Comparison of ENCODE assay signal across 1 cellular context in genomic region chr11:119381186-119381988, GRCh38.
TF ChIP-seq lines count a peak whose summit lies in the region.

USP2 (minus strand) TSS chr11:119381690; CDS start chr11:119373480, 8,210 bp downstream.

TF ChIP-seq in HepG2, 621 proteins besides CTCF, POLR2A, EP300 and RAD21 (continued from another document and continues in another):
- TF ChIP-seq CBX1 (IDR thresholded peaks at IDR 0.05; ENCODE audit: low read depth): no peak
- TF ChIP-seq RORA (CRISPR knock-in tag; IDR thresholded peaks at IDR 0.05): no peak
- peak; percentile 91 for TF ChIP-seq HOXA3 (CRISPR knock-in tag; IDR thresholded peaks at IDR 0.05)
- TF ChIP-seq ATM (IDR thresholded peaks at IDR 0.05; ENCODE audit: borderline replicate concordance): no peak
- TF ChIP-seq YEATS2 (CRISPR knock-in tag; IDR thresholded peaks at IDR 0.05; ENCODE audit: borderline replicate concordance): peak; percentile 69
- TF ChIP-seq HOMEZ (CRISPR knock-in tag; IDR thresholded peaks at IDR 0.05; ENCODE audit: low read depth): peak; percentile 84
- peak; percentile 57; the same call in 1 of the 2 replicates for TF ChIP-seq GATAD2A (CRISPR knock-in tag; IDR thresholded peaks at IDR 0.05)
- peak; percentile 69 for TF ChIP-seq NRL (CRISPR knock-in tag; IDR thresholded peaks at IDR 0.05; ENCODE audit: borderline replicate concordance)
- peak; percentile 75 for TF ChIP-seq SP4 (CRISPR knock-in tag; IDR thresholded peaks at IDR 0.05)
- no peak for TF ChIP-seq PITX1 (CRISPR knock-in tag; IDR thresholded peaks at IDR 0.05)
- peak; percentile 67; the same call in 1 of the 2 replicates for TF ChIP-seq DMAP1 (CRISPR knock-in tag; IDR thresholded peaks at IDR 0.05)
- no peak for TF ChIP-seq ZNF256 (CRISPR knock-in tag; conservative IDR thresholded peaks at IDR 0.05)
- TF ChIP-seq ZBTB1 (CRISPR knock-in tag; IDR thresholded peaks at IDR 0.05; ENCODE audit: borderline replicate concordance): no peak
- TF ChIP-seq ZNF816 (CRISPR knock-in tag; IDR thresholded peaks at IDR 0.05; ENCODE audit: borderline replicate concordance): peak; percentile 74; the same call in 1 of the 2 replicates
- peak; percentile 32; the same call in 1 of the 2 replicates for TF ChIP-seq ZBTB43 (CRISPR knock-in tag; conservative IDR thresholded peaks at IDR 0.05)
- peak; percentile 67 for TF ChIP-seq TFE3 (CRISPR knock-in tag; IDR thresholded peaks at IDR 0.05)
- TF ChIP-seq ZFP90 (CRISPR knock-in tag; IDR thresholded peaks at IDR 0.05; ENCODE audit: borderline replicate concordance): no peak; the same call in 1 of the 2 replicates
- 0 out of 2 replicates have a peak, but pooled peaks have one; percentile 46 for TF ChIP-seq POLR2AphosphoS5 (IDR thresholded peaks at IDR 0.05; ENCODE audit: low read depth, low read length)
- no peak for TF ChIP-seq MTF1 (CRISPR knock-in tag; IDR thresholded peaks at IDR 0.05)
- TF ChIP-seq PLRG1 (conservative IDR thresholded peaks at IDR 0.05): no peak
- TF ChIP-seq KLF6 (CRISPR knock-in tag; IDR thresholded peaks at IDR 0.05): no peak; the same call in 1 of the 2 replicates
- peak; percentile 100 for TF ChIP-seq MXI1 (IDR thresholded peaks at IDR 0.05; ENCODE audit: borderline replicate concordance, low read depth, low read length)
- 0 out of 2 replicates have a peak, but pooled peaks have one; percentile 45 for TF ChIP-seq ZFP36L1 (CRISPR knock-in tag; IDR thresholded peaks at IDR 0.05)
- TF ChIP-seq MAFF (IDR thresholded peaks at IDR 0.05; ENCODE audit: low read depth, low read length): no peak
- no peak for TF ChIP-seq FOXO4 (CRISPR knock-in tag; conservative IDR thresholded peaks at IDR 0.05)
- no peak; the same call in 1 of the 2 replicates for TF ChIP-seq ZSCAN21 (CRISPR knock-in tag; IDR thresholded peaks at IDR 0.05; ENCODE audit: borderline replicate concordance)
- TF ChIP-seq SMAD3 (CRISPR knock-in tag; IDR thresholded peaks at IDR 0.05): peak; percentile 54; the same call in 1 of the 2 replicates
- TF ChIP-seq E2F5 (CRISPR knock-in tag; conservative IDR thresholded peaks at IDR 0.05): peak; percentile 60; the same call in 1 of the 2 replicates
- no peak for TF ChIP-seq ZBTB3 (CRISPR knock-in tag; IDR thresholded peaks at IDR 0.05; ENCODE audit: borderline replicate concordance, low read depth)
- TF ChIP-seq CCAR2 (optimal IDR thresholded peaks at IDR 0.05; ENCODE audit: low read depth, low read length): no peak
- TF ChIP-seq GRHL1 (CRISPR knock-in tag; conservative IDR thresholded peaks at IDR 0.05): no peak
- peak; percentile 69; the same call in 1 of the 2 replicates for TF ChIP-seq ZNF605 (CRISPR knock-in tag; IDR thresholded peaks at IDR 0.05)
- TF ChIP-seq SRSF1 (optimal IDR thresholded peaks at IDR 0.05; ENCODE audit: low read depth, low read length): no peak
- TF ChIP-seq ZNF503 (CRISPR knock-in tag; IDR thresholded peaks at IDR 0.05): peak; percentile 56; the same call in 1 of the 2 replicates
- no peak for TF ChIP-seq ZFP41 (CRISPR knock-in tag; IDR thresholded peaks at IDR 0.05; ENCODE audit: borderline replicate concordance)
- 0 out of 2 replicates have a peak, but pooled peaks have one; percentile 54 for TF ChIP-seq TOPORS (CRISPR knock-in tag; IDR thresholded peaks at IDR 0.05)
- no peak for TF ChIP-seq U2AF2 (IDR thresholded peaks at IDR 0.05; ENCODE audit: low read depth, low read length)
- TF ChIP-seq ZNF282 (IDR thresholded peaks at IDR 0.05; ENCODE audit: partially characterized antibody): no peak
- peak; percentile 82 for TF ChIP-seq ZNF788 (CRISPR knock-in tag; IDR thresholded peaks at IDR 0.05; ENCODE audit: borderline replicate concordance)
- no peak for TF ChIP-seq CERS6 (CRISPR knock-in tag; IDR thresholded peaks at IDR 0.05)
- TF ChIP-seq ZNF577 (CRISPR knock-in tag; IDR thresholded peaks at IDR 0.05; ENCODE audit: borderline replicate concordance, low read depth): no peak
- peak; percentile 98 for TF ChIP-seq UBTF (CRISPR knock-in tag; IDR thresholded peaks at IDR 0.05)
- 0 out of 2 replicates have a peak, but pooled peaks have one; percentile 17 for TF ChIP-seq ZMYM2 (CRISPR knock-in tag; IDR thresholded peaks at IDR 0.05)
- no peak for TF ChIP-seq MYNN (CRISPR knock-in tag; IDR thresholded peaks at IDR 0.05; ENCODE audit: low read depth)
- peak; percentile 92; the same call in 1 of the 2 replicates for TF ChIP-seq ZFP91 (CRISPR knock-in tag; IDR thresholded peaks at IDR 0.05; ENCODE audit: borderline replicate concordance)
- peak; percentile 69 for TF ChIP-seq STAG1 (CRISPR knock-in tag; IDR thresholded peaks at IDR 0.05)
- TF ChIP-seq TGIF2 (CRISPR knock-in tag; IDR thresholded peaks at IDR 0.05): peak; percentile 94
